8 cellular contexts compared by ENCODE assay signal in the genomic region with DNA sequence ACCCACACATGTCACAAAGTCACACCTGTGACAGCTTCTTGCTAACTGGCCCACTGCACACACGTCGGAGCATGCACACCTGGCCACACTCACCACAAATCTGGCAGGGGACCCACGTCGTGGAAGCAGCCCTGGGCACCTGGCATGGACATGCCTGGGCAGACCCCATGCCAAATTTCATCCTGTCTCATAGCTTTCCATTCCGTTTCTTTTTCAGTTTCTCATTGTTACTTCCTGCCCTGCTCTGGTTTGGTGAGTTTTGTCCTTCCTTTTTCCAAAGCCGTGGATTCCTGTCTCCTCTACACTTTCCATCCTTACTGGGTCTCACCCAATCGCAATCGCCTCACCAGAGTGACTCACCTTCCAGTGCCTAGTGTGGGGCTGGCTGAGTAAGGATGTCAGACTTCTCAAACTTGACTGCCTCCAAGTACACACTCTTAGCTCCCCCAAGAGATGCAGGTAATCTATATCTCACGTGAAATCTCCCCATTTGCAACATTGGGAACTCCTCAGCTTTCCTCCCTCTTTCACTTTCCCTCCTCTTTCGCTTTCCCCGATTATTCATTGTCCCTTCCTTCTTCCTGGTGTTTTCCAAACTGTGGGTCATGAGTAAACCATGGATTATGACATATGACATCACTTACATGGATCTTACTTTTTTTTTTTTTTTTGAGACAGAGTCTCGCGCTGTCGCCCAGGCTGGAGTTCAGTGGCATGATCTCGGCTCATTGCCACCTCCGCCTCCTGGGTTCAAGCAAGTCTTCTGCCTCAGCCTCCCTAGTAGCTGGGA. TPM values are rescaled to one million over a fixed set of nuclear protein-coding genes. Genes with fewer than 3 reads are reported as not detected.
DNase-seq lines count a peak whose midpoint lies in the region; ATAC-seq, FAIRE-seq and TF ChIP-seq lines count a peak whose summit lies in the region.

No MANE protein-coding gene starts in this region.

- peak overlapping the region; percentile 78 for H3K4me3 Mint-ChIP-seq in activated naive CD8-positive, alpha-beta T cell treated with anti-CD3 and anti-CD28 coated beads for 36 hours

- H3K9me3 Mint-ChIP-seq in activated naive CD8-positive, alpha-beta T cell treated with anti-CD3 and anti-CD28 coated beads for 36 hours = no peaks in the 10 kb centered on the region

- no peaks in the 10 kb centered on the region for H3K36me3 Mint-ChIP-seq in activated naive CD8-positive, alpha-beta T cell treated with anti-CD3 and anti-CD28 coated beads for 36 hours

- H3K4me1 ChIP-seq in uterus = peaks cover 0 to 5% of the 10 kb centered on the region in 2 donors

- TF ChIP-seq POLR2A in uterus (IDR thresholded peaks at IDR 0.05) = no peak

- H3K9me3 ChIP-seq in uterus = no peaks in the 10 kb centered on the region

- H3K36me3 ChIP-seq in uterus = no peaks in the 10 kb centered on the region

- peak overlapping the region; percentile 44 for H3K27ac Mint-ChIP-seq in activated naive CD8-positive, alpha-beta T cell treated with anti-CD3 and anti-CD28 coated beads for 36 hours

- peaks cover 20% of the 10 kb centered on the region for H3K4me1 Mint-ChIP-seq in activated naive CD8-positive, alpha-beta T cell treated with anti-CD3 and anti-CD28 coated beads for 36 hours

- peak; percentile 26 for FAIRE-seq in HTR-8/SVneo (lab: Jason Lieb, UNC)

- H3K4me3 ChIP-seq in uterus = no peak overlapping the region

- no peaks in the 10 kb centered on the region for H3K27me3 ChIP-seq in uterus

- H3K27ac ChIP-seq in uterus = peak overlapping the region; percentile 87 to 98

- ATAC-seq in left colon (peak; percentile 48), GM21529 (IDR thresholded peaks at IDR 0.05; ENCODE audit: unreplicated experiment) (no peak), HG03108 (IDR thresholded peaks at IDR 0.05; ENCODE audit: unreplicated experiment) (no peak)

- intact Hi-C loops in left colon (cut with DNase I, micrococcal nuclease) = no loop called here
- intact Hi-C loops in uterus (cut with DNase I; ENCODE audit: low total_unique reads) = no loop called here

- peak; percentile 25 for DNase-seq in COLO668 (lab: John Stamatoyannopoulos, UW; ENCODE audit: unreplicated experiment)
- no peak for DNase-seq in HTR-8/SVneo (ENCODE audit: insufficient read length, low spot score)
- peak; percentile 52 for DNase-seq in activated naive CD8-positive, alpha-beta T cell treated with anti-CD3 and anti-CD28 coated beads for 36 hours
- DNase-seq in left colon = peak; percentile 53 to 62
- no peak for DNase-seq in uterus
- DNase-seq in middle frontal gyrus (ENCODE audit: extremely low spot score, low spot score) = no peak

- no peak for TF ChIP-seq CTCF in uterus (IDR thresholded peaks at IDR 0.05)

- peaks cover 3% of the 10 kb centered on the region for H3K27me3 Mint-ChIP-seq in activated naive CD8-positive, alpha-beta T cell treated with anti-CD3 and anti-CD28 coated beads for 36 hours

RNA-seq across cellular contexts. Expression of a gene that starts 1.6 kb away (rescaled TPM):
- total RNA-seq in activated naive CD8-positive, alpha-beta T cell treated with anti-CD3 and anti-CD28 coated beads for 36 hours = 10 to 100 TPM; 12.5 to 13.3 TPM
- total RNA-seq in left colon = 10 to 100 TPM; 18.9 to 32.9 TPM
- 10 to 100 TPM in 1 of 4 donors, 1 to 10 TPM in 3; 3.2 to 11.1 (median 4.8) TPM for total RNA-seq in uterus

RNA-seq across cellular contexts. Expression of a gene that starts 23.7 kb away (rescaled TPM):
- total RNA-seq in activated naive CD8-positive, alpha-beta T cell treated with anti-CD3 and anti-CD28 coated beads for 36 hours = 10 to 100 TPM; 28.4 to 29.3 TPM
- total RNA-seq in left colon (10 to 100 TPM; 28.0 to 36.7 TPM), uterus (10 to 100 TPM in 2 of 4 donors, 1 to 10 TPM in 2; 2.6 to 45.4 (median 8.1) TPM)

RNA-seq across cellular contexts. Expression of a gene that starts 42.1 kb away (rescaled TPM):
- total RNA-seq in activated naive CD8-positive, alpha-beta T cell treated with anti-CD3 and anti-CD28 coated beads for 36 hours = 10 to 100 TPM in 1 of 2 experiments, 1 to 10 TPM in 1; 9.8 to 10.6 TPM
- 10 to 100 TPM; 13.9 to 14.1 TPM for total RNA-seq in left colon
- 10 to 100 TPM in 2 of 4 donors, 1 to 10 TPM in 2; 2.8 to 39.5 (median 13.5) TPM for total RNA-seq in uterus

Comparison
In these comparisons a context has a peak if more than half of its experiments do, and no peak if none do; other contexts are left out.
1. DNase-seq: peak in COLO668 (single experiment), activated naive CD8-positive, alpha-beta T cell treated with anti-CD3 and anti-CD28 coated beads for 36 hours (single experiment) and left colon (2 of 2); none in HTR-8/SVneo (single experiment), uterus (0 of 2) and middle frontal gyrus (single experiment).